13 cellular contexts compared by ENCODE assay signal in genomic region chr2:58923869-58924268, GRCh38.
DNase-seq lines count a peak whose midpoint lies in the region; TF ChIP-seq lines count a peak whose summit lies in the region.
"Had no signal": no experiment of that assay in that cellular context is flagged by ENCODE, and none has a peak within 500 bp of the region (broad histone marks: within the 10 kb centered on the region; RNA-seq: fewer than 3 reads in every experiment).

No MANE protein-coding gene starts in this region.

- H3K4me1 ChIP-seq in testis = no peaks in the 10 kb centered on the region
- H3K4me1 ChIP-seq: tibial artery had no signal

- WGBS in testis, 2 donors = 94 to 100% methylated on average over 1 of the region's 1 CpG

- TF ChIP-seq POLR2A in testis (IDR thresholded peaks at IDR 0.05) = no peak

- no peaks in the 10 kb centered on the region for H3K27me3 ChIP-seq in testis
- H3K27me3 ChIP-seq: tibial artery had no signal

- no peak for TF ChIP-seq CTCF in testis (IDR thresholded peaks at IDR 0.05)

- no peaks in the 10 kb centered on the region for H3K9me3 ChIP-seq in testis
- H3K9me3 ChIP-seq: tibial artery had no signal

- intact Hi-C loops in testis (cut with DNase I; ENCODE audit: low total_unique reads) = no loop called here

- H3K36me3 ChIP-seq in testis (ENCODE audit: low read depth, missing control alignments) = no peaks in the 10 kb centered on the region
- H3K36me3 ChIP-seq: tibial artery had no signal

- no peak overlapping the region for H3K27ac ChIP-seq in testis
- H3K27ac ChIP-seq: 22Rv1, tibial artery had no signal

- no peak overlapping the region for H3K4me3 ChIP-seq in testis
- H3K4me3 ChIP-seq: tibial artery had no signal

- peak; percentile 8 for DNase-seq in NCI-H146 (lab: John Stamatoyannopoulos, UW)
- no peak for DNase-seq in NCI-H146 treated with DMSO at 0.1 percent for 48 hours (lab: John Stamatoyannopoulos, UW; ENCODE audit: unreplicated experiment)
- DNase-seq in NCI-H69 (lab: John Stamatoyannopoulos, UW) = peak; percentile 2
- peak; percentile 87 for DNase-seq in fibroblast of peridontal ligament (ENCODE audit: extremely low read depth)
- peak; percentile 48 for DNase-seq in stromal cell of bone marrow (ENCODE audit: low read depth)
- DNase-seq in testis = no peak
- no peak for DNase-seq in GOT3 (lab: John Stamatoyannopoulos, UW)
- no peak for DNase-seq in central memory CD4-positive, alpha-beta T cell
- DNase-seq: activated CD4-positive, alpha-beta T cell treated with anti-CD3 and anti-CD28 coated beads for 48 hours; stimulated activated CD4-positive, alpha-beta T cell treated with anti-CD3 and anti-CD28 coated beads, Interleukin-15, amount 100 ng/mL, for 24 hours; T-helper 1 cell; tibial artery had no signal

Comparison
In these comparisons a context has a peak if more than half of its experiments do, and no peak if none do; other contexts are left out.
1. DNase-seq: peak in NCI-H146 (single experiment), NCI-H69 (single experiment), fibroblast of peridontal ligament (single experiment) and stromal cell of bone marrow (single experiment); none in NCI-H146 treated with DMSO at 0.1 percent for 48 hours (single experiment), testis (single experiment), GOT3 (single experiment) and central memory CD4-positive, alpha-beta T cell (single experiment).